ENCODE assay signal across 8 cellular contexts in the genomic region with DNA sequence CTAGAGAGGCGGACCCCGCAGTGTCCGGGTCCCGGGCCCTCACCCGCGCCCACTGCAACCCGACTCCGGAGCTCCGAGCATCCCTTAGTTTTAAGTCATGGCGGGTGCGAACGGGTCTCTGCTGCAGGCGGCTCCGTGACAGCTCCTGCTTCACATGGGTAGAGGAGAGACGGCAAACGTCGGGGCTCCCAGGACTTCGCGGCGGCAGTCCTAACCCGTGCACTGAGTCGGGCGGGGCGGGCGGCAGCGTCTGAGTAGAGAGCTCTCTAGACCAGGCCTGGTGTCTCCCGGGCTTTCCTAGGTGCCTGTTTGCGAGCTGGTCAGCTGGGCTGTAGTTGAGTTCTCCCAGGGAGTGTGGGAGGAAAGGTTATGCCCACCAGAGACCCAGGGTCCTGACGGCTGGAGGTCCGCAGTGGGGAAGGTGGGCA. TPM values are rescaled to one million over a fixed set of nuclear protein-coding genes. Genes with fewer than 3 reads are reported as not detected.
A peak's percentile ranks its signal among the peaks of the same experiment; 100 is the strongest.
DNase-seq lines count a peak whose midpoint lies in the region; ATAC-seq and TF ChIP-seq lines count a peak whose summit lies in the region.

No MANE protein-coding gene starts in this region.

- peak overlapping the region; percentile 41 for H3K27ac Mint-ChIP-seq in activated naive CD8-positive, alpha-beta T cell

- H3K27me3 ChIP-seq in heart right ventricle (no peaks in the 10 kb centered on the region), kidney epithelial cell (ENCODE audit: control insufficient read depth, insufficient read depth, low read length) (no peaks in the 10 kb centered on the region), thymus (ENCODE audit: control insufficient read depth, insufficient read depth) (no peaks in the 10 kb centered on the region)

- H3K4me3 Mint-ChIP-seq in activated naive CD8-positive, alpha-beta T cell: peak overlapping the region; percentile 91

- intact Hi-C loops in heart right ventricle (cut with DNase I): no loop called here
- intact Hi-C loops in Right ventricle myocardium inferior (cut with DNase I): loop anchor here (5.0 kb wide), 1 partner anchor 74 kb away; no protein-coding TSS in a partner anchor

- H3K27ac ChIP-seq in heart right ventricle (peak overlapping the region; percentile 64 to 96 (median 84)), thymus (ENCODE audit: low read depth) (no peak overlapping the region)

- H3K4me3 ChIP-seq in heart right ventricle (peak overlapping the region; percentile 51 to 97 (median 88)), kidney epithelial cell (ENCODE audit: low read depth, low read length) (peak overlapping the region; percentile 60), thymus (ENCODE audit: low read length) (peak overlapping the region; percentile 81)

- no peaks in the 10 kb centered on the region for H3K36me3 Mint-ChIP-seq in activated naive CD8-positive, alpha-beta T cell

- H3K9me3 ChIP-seq in heart right ventricle (no peaks in the 10 kb centered on the region), thymus (ENCODE audit: control insufficient read depth) (no peaks in the 10 kb centered on the region)

- no peak for TF ChIP-seq CTCF in heart right ventricle (IDR thresholded peaks at IDR 0.05)
- no peak for TF ChIP-seq CTCF in kidney epithelial cell (IDR thresholded peaks at IDR 0.05; ENCODE audit: insufficient read depth, low read length, poor library complexity, severe bottlenecking)

- H3K9me3 Mint-ChIP-seq in activated naive CD8-positive, alpha-beta T cell (ENCODE audit: low read depth): no peaks in the 10 kb centered on the region

- H3K27me3 Mint-ChIP-seq in activated naive CD8-positive, alpha-beta T cell: no peaks in the 10 kb centered on the region

- peaks cover 13 to 58% (median 46%) of the 10 kb centered on the region in 9 donors for H3K4me1 ChIP-seq in heart right ventricle
- peaks cover 10% of the 10 kb centered on the region for H3K4me1 ChIP-seq in thymus (ENCODE audit: control insufficient read depth, insufficient read depth, low read length)

- H3K4me1 Mint-ChIP-seq in activated naive CD8-positive, alpha-beta T cell (ENCODE audit: low read depth): peaks cover 12% of the 10 kb centered on the region

- DNase-seq in heart right ventricle: no peak
- DNase-seq in Right ventricle myocardium inferior (ENCODE audit: missing footprints): no peak
- no peak for DNase-seq in kidney epithelial cell (ENCODE audit: low read depth)
- DNase-seq in 8988T: no peak

- peak in 3 of 8 donors; percentile 0 to 1 (median 1) for ATAC-seq in heart right ventricle
- no peak for ATAC-seq in Right ventricle myocardium inferior
- no peak for ATAC-seq in GM21786 (IDR thresholded peaks at IDR 0.05; ENCODE audit: unreplicated experiment)
- no peak for ATAC-seq in HG03457 (IDR thresholded peaks at IDR 0.05; ENCODE audit: unreplicated experiment)

- 1 to 2% methylated on average over 30 of the region's 30 CpGs for WGBS in heart right ventricle, 2 donors
- WGBS in thymus: under 1% methylated on average over 30 of the region's 30 CpGs

- H3K36me3 ChIP-seq in heart right ventricle (peaks cover 0 to 35% (median 12%) of the 10 kb centered on the region in 9 donors), kidney epithelial cell (ENCODE audit: control insufficient read depth, insufficient read depth, low read length) (no peaks in the 10 kb centered on the region), thymus (ENCODE audit: control insufficient read depth, insufficient read depth) (peaks cover 30% of the 10 kb centered on the region)

RNA-seq across cellular contexts. Expression of gene TSC2, which starts 0.3 kb away (rescaled TPM):
- total RNA-seq in heart right ventricle (10 to 100 TPM; 54.7 to 87.0 (median 71.5) TPM), Right ventricle myocardium inferior (62.8 TPM), kidney epithelial cell (67.9 and 104 TPM in 2 replicates)
- polyA plus RNA-seq in heart right ventricle (10 to 100 TPM; 28.8 to 83.3 TPM), thymus (61.8 TPM)

RNA-seq across cellular contexts. Expression of gene NTHL1, which starts 0.5 kb away (rescaled TPM):
- total RNA-seq in heart right ventricle (10 to 100 TPM in 8 of 10 donors, 1 to 10 TPM in 2; 9.8 to 24.9 (median 12.3) TPM), Right ventricle myocardium inferior (23.3 TPM), kidney epithelial cell (39.3 and 44.1 TPM in 2 replicates)
- polyA plus RNA-seq in heart right ventricle (10 to 100 TPM; 16.1 to 51.9 TPM), thymus (32.7 TPM)

RNA-seq across cellular contexts. Expression of gene NHERF2, which starts 21.4 kb away (rescaled TPM):
- total RNA-seq in heart right ventricle (100 to 1,000 TPM in 9 of 10 donors, 10 to 100 TPM in 1; 94.3 to 429 (median 146) TPM), Right ventricle myocardium inferior (292 TPM), kidney epithelial cell (27.5 and 46.3 TPM in 2 replicates)
- polyA plus RNA-seq in heart right ventricle (100 to 1,000 TPM; 314 to 640 TPM), thymus (23.4 TPM)

RNA-seq across cellular contexts. Expression of gene NPW, which starts 28.5 kb away (rescaled TPM):
- total RNA-seq in heart right ventricle: under 1 TPM in 1 of 10 donors, not detected in 9; 0.39 TPM
- polyA plus RNA-seq in heart right ventricle: under 1 TPM in 1 of 2 donors, not detected in 1; 0.54 TPM
- total RNA-seq in Right ventricle myocardium inferior: not detected
- total RNA-seq in kidney epithelial cell: not detected in 2 replicates
- 1.2 TPM for polyA plus RNA-seq in thymus

RNA-seq across cellular contexts. Expression of gene ZNF598, which starts 38.5 kb away (rescaled TPM):
- total RNA-seq in heart right ventricle (10 to 100 TPM in 9 of 10 donors, 1 to 10 TPM in 1; 9.5 to 24.7 (median 14.2) TPM), Right ventricle myocardium inferior (18.5 TPM), kidney epithelial cell (48.1 and 57.7 TPM in 2 replicates)
- polyA plus RNA-seq in heart right ventricle (10 to 100 TPM; 12.6 to 25.3 TPM), thymus (46.2 TPM)
